ENCODE assay signal across 8 cellular contexts in genomic region chr2:202375006-202375610, GRCh38. TPM values are rescaled to one million over a fixed set of nuclear protein-coding genes. Genes with fewer than 3 reads are reported as not detected.
DNase-seq lines count a peak whose midpoint lies in the region; ATAC-seq and TF ChIP-seq lines count a peak whose summit lies in the region.

No MANE protein-coding gene starts in this region.

- peaks cover 22% of the 10 kb centered on the region for H3K4me1 ChIP-seq in DOHH2 (ENCODE audit: control insufficient read depth, low read length)

- H3K27ac ChIP-seq in DOHH2 (ENCODE audit: low read depth, low read length): peak overlapping the region; percentile 52

- peak overlapping the region; percentile 90 for H3K4me2 ChIP-seq in DOHH2 (ENCODE audit: low read length)

- H3K4me3 ChIP-seq in DOHH2 (ENCODE audit: low read length): peak overlapping the region; percentile 88

- peak; percentile 21 for TF ChIP-seq CTCF in DOHH2 (IDR thresholded peaks at IDR 0.05; ENCODE audit: low read depth, low read length, poor library complexity, severe bottlenecking)

- no peaks in the 10 kb centered on the region for H3K9me3 ChIP-seq in DOHH2 (ENCODE audit: control insufficient read depth, insufficient read depth, low read length)

- peaks cover 43% of the 10 kb centered on the region for H3K79me2 ChIP-seq in DOHH2 (ENCODE audit: control insufficient read depth, low read length)

- no peaks in the 10 kb centered on the region for H3K9me2 ChIP-seq in DOHH2 (replicated peaks; ENCODE audit: control insufficient read depth, low read length)

- H4K20me1 ChIP-seq in DOHH2 (ENCODE audit: control insufficient read depth, insufficient read depth, low read depth, low read length): no peaks in the 10 kb centered on the region

- H3F3A ChIP-seq in DOHH2 (ENCODE audit: control insufficient read depth, insufficient read depth): peaks cover 23% of the 10 kb centered on the region

- no peaks in the 10 kb centered on the region for H3K27me3 ChIP-seq in DOHH2 (ENCODE audit: control insufficient read depth, low read length)

- ATAC-seq in left lobe of liver (no peak), GM19023 (IDR thresholded peaks at IDR 0.05; ENCODE audit: unreplicated experiment) (no peak)

- peaks cover 7% of the 10 kb centered on the region; the same call in 1 of the 2 replicates for H3K36me3 ChIP-seq in DOHH2 (ENCODE audit: control insufficient read depth, low read length)

- DNase-seq in NAMALWA (ENCODE audit: low spot score) (peak; percentile 49), dedifferentiated amniotic fluid mesenchymal stem cell (ENCODE audit: extremely low spot score) (peak; percentile 68), left lobe of liver (ENCODE audit: low spot score) (peak; percentile 52), T1000 (lab: John Stamatoyannopoulos, UW) (no peak)
- DNase-seq in activated CD4-positive, alpha-beta T cell treated with anti-CD3 and anti-CD28 coated beads for 48 hours: peak; percentile 62
- peak; percentile 9 to 44 (median 14) for DNase-seq in stimulated activated CD4-positive, alpha-beta T cell treated with anti-CD3 and anti-CD28 coated beads, Interleukin-1b, Interleukin-23, amount 100 ng/mL, for 24 hours (ENCODE audit: low read depth in 4 of 4, low spot score in 1 of 4)

RNA-seq across cellular contexts. Expression of gene BMPR2, which starts 1.0 kb away (rescaled TPM):
- total RNA-seq in left lobe of liver: 15.0 TPM
